29 cellular contexts compared by ENCODE assay signal in genomic region chr20:47940101-47940813, GRCh38.
DNase-seq lines count a peak whose midpoint lies in the region; ATAC-seq, FAIRE-seq and TF ChIP-seq lines count a peak whose summit lies in the region.
"Had no signal": no experiment of that assay in that cellular context is flagged by ENCODE, and none has a peak within 500 bp of the region (broad histone marks: within the 10 kb centered on the region; RNA-seq: fewer than 3 reads in every experiment).

No MANE protein-coding gene starts in this region.

- peak overlapping the region; percentile 36 for H3K27ac Mint-ChIP-seq in neural progenitor cell
- H3K27ac Mint-ChIP-seq: CD14-positive monocyte; CD4-positive, alpha-beta memory T cell; CD4-positive, CD25-positive, alpha-beta regulatory T cell had no signal

- no peaks in the 10 kb centered on the region for H3F3A ChIP-seq in neural progenitor cell (ENCODE audit: low read depth)

- in situ Hi-C loops in HepG2 (cut with HindIII; ENCODE audit: extremely low pct_ligation_motif_present, low pct_unique_long_range_greater_than_20kb), result no loop called here

- no peaks in the 10 kb centered on the region for H3K36me3 Mint-ChIP-seq in neural progenitor cell
- H3K36me3 Mint-ChIP-seq: CD14-positive monocyte; CD4-positive, alpha-beta memory T cell; CD4-positive, CD25-positive, alpha-beta regulatory T cell; CD8-positive, alpha-beta memory T cell had no signal

- H3K36me3 ChIP-seq in HepG2 (replicated peaks in 1 of 2; ENCODE audit: control insufficient read depth in 1 of 2, insufficient read depth in 2 of 2, low read length in 2 of 2), result no peaks in the 10 kb centered on the region
- H3K36me3 ChIP-seq in right lobe of liver, result no peaks in the 10 kb centered on the region
- H3K36me3 ChIP-seq in keratinocyte (ENCODE audit: control insufficient read depth in 2 of 2, extremely low read depth in 1 of 2, insufficient read depth in 2 of 2, low read length in 2 of 2), result no peaks in the 10 kb centered on the region
- H3K36me3 ChIP-seq in neural progenitor cell, result no peaks in the 10 kb centered on the region
- H3K36me3 ChIP-seq: BE2C, BLaER1 had no signal

- H3K79me2 ChIP-seq in HepG2 (ENCODE audit: insufficient read depth, low read length) (no peaks in the 10 kb centered on the region), keratinocyte (ENCODE audit: control insufficient read depth, insufficient read depth, low read length) (no peaks in the 10 kb centered on the region), neural progenitor cell (ENCODE audit: low read depth) (no peaks in the 10 kb centered on the region)

- intact Hi-C loops in HepG2 (cut with micrococcal nuclease; ENCODE audit: unreplicated experiment), result no loop called here
- intact Hi-C loops in right lobe of liver (cut with DNase I), result no loop called here
- intact Hi-C loops in sciatic nerve (cut with DNase I), result no loop called here

- no peak overlapping the region for H3K4me2 ChIP-seq in HepG2 (ENCODE audit: low read depth, low read length)
- no peak overlapping the region for H3K4me2 ChIP-seq in keratinocyte (ENCODE audit: control insufficient read depth, extremely low read depth, insufficient read depth, low read depth, low read length)
- no peak overlapping the region for H3K4me2 ChIP-seq in neural progenitor cell
- H3K4me2 ChIP-seq: BLaER1 had no signal

- H3K4me3 Mint-ChIP-seq in neural progenitor cell, result no peak overlapping the region
- H3K4me3 Mint-ChIP-seq: CD14-positive monocyte; CD4-positive, alpha-beta memory T cell; CD4-positive, CD25-positive, alpha-beta regulatory T cell; CD8-positive, alpha-beta memory T cell had no signal

- no peak for DNase-seq in HepG2 (ENCODE audit: low spot score)
- DNase-seq in right lobe of liver, result no peak
- DNase-seq in keratinocyte (ENCODE audit: low read depth, low spot score), result no peak
- DNase-seq in neural progenitor cell (ENCODE audit: low spot score), result no peak
- no peak for DNase-seq in sciatic nerve (ENCODE audit: low spot score)
- DNase-seq in NCI-H1048 (lab: John Stamatoyannopoulos, UW), result no peak
- DNase-seq: 8988T; ACHN; BE2C; C1 segment of cervical spinal cord; CD4-positive, alpha-beta memory T cell; CD4-positive, CD25-positive, alpha-beta regulatory T cell; CD8-positive, alpha-beta memory T cell; COR-L47; DMS 273 treated with DMSO at 0.1 percent for 48 hours; DMS153; DMS53; DMS79; DND-41; EL; GDM1 had no signal

- TF ChIP-seq POLR2A in HepG2 (IDR thresholded peaks at IDR 0.05; ENCODE audit: insufficient read depth in 1 of 2, low read depth in 2 of 2, low read length in 2 of 2) (no peak), right lobe of liver (IDR thresholded peaks at IDR 0.05) (no peak)

- H3K9me3 ChIP-seq in HepG2 (ENCODE audit: low read length), result no peaks in the 10 kb centered on the region
- H3K9me3 ChIP-seq in right lobe of liver, result no peaks in the 10 kb centered on the region
- H3K9me3 ChIP-seq in keratinocyte (ENCODE audit: control insufficient read depth, low read depth, low read length), result no peaks in the 10 kb centered on the region
- H3K9me3 ChIP-seq in neural progenitor cell (ENCODE audit: low read depth), result no peaks in the 10 kb centered on the region
- H3K9me3 ChIP-seq: BE2C, BLaER1 had no signal

- no peak for TF ChIP-seq CTCF in HepG2 (CRISPR knock-in tag; IDR thresholded peaks at IDR 0.05)
- no peak for TF ChIP-seq CTCF in right lobe of liver (IDR thresholded peaks at IDR 0.05)
- TF ChIP-seq CTCF in keratinocyte (optimal IDR thresholded peaks at IDR 0.05 in 1 of 3, IDR thresholded peaks at IDR 0.05 in 1 of 3, conservative IDR thresholded peaks at IDR 0.05 in 1 of 3; ENCODE audit: extremely low read depth in 1 of 3, insufficient read depth in 2 of 3, low read length in 3 of 3), result no peak
- TF ChIP-seq CTCF in neural progenitor cell (IDR thresholded peaks at IDR 0.05), result no peak

- H3K4me1 ChIP-seq in HepG2 (ENCODE audit: insufficient read depth, low read length), result no peaks in the 10 kb centered on the region
- no peaks in the 10 kb centered on the region for H3K4me1 ChIP-seq in right lobe of liver
- peaks cover 1% of the 10 kb centered on the region for H3K4me1 ChIP-seq in keratinocyte (ENCODE audit: control insufficient read depth, extremely low read depth, insufficient read depth, low read length)
- H3K4me1 ChIP-seq in neural progenitor cell, result peaks cover 6% of the 10 kb centered on the region
- H3K4me1 ChIP-seq: BE2C had no signal

- H3K27ac ChIP-seq in HepG2 (ENCODE audit: extremely low read length, insufficient read depth, low read length) (no peak overlapping the region), right lobe of liver (no peak overlapping the region), keratinocyte (ENCODE audit: control insufficient read depth, insufficient read depth, low read length) (no peak overlapping the region), neural progenitor cell (no peak overlapping the region)
- H3K27ac ChIP-seq: BLaER1 had no signal

- TF ChIP-seq RAD21 in HepG2 (CRISPR knock-in tag; IDR thresholded peaks at IDR 0.05), result no peak

- no peak for FAIRE-seq in HepG2 (lab: Jason Lieb, UNC)
- FAIRE-seq in keratinocyte (lab: Jason Lieb, UNC), result peak; percentile 57
- FAIRE-seq: A204.1, GM12878, GM12892, GM18507, GM19239 had no signal

- POLR2A ChIA-PET in HepG2 (lab: Yijun Ruan, JAX), result no interaction called here

- TF ChIP-seq EP300 in HepG2 (IDR thresholded peaks at IDR 0.05; ENCODE audit: low read depth in 2 of 2, low read length in 2 of 2) (no peak), HepG2 (CRISPR knock-in tag; IDR thresholded peaks at IDR 0.05; ENCODE audit: borderline replicate concordance) (no peak)

- H3K4me3 ChIP-seq in HepG2 (replicated peaks in 1 of 3; ENCODE audit: insufficient read depth in 1 of 3, low read depth in 2 of 3, low read length in 3 of 3), result no peak overlapping the region
- no peak overlapping the region for H3K4me3 ChIP-seq in right lobe of liver
- H3K4me3 ChIP-seq in keratinocyte (ENCODE audit: control insufficient read depth in 2 of 3, extremely low read depth in 1 of 3, insufficient read depth in 2 of 3, low read depth in 1 of 3, low read length in 3 of 3), result no peak overlapping the region
- H3K4me3 ChIP-seq in neural progenitor cell, result no peak overlapping the region
- H3K4me3 ChIP-seq: BLaER1, GM12878 had no signal

- no peaks in the 10 kb centered on the region for H3K9me1 ChIP-seq in keratinocyte (ENCODE audit: control insufficient read depth, extremely low read depth, insufficient read depth, low read length)

- ATAC-seq in HepG2, result no peak
- no peak for ATAC-seq in right lobe of liver
- no peak for ATAC-seq in sciatic nerve
- ATAC-seq in HG03039 (IDR thresholded peaks at IDR 0.05; ENCODE audit: unreplicated experiment), result no peak
- ATAC-seq: GM12878 had no signal

- 47% methylated on average over 8 of the region's 8 CpGs for WGBS in HepG2 (ENCODE audit: low lambda C conversion rate)
- 80% methylated on average over 8 of the region's 8 CpGs for WGBS in right lobe of liver (ENCODE audit: insufficient coverage, low coverage, low lambda C conversion rate, missing lambda C conversion rate)

- peaks cover 34% of the 10 kb centered on the region for H3K4me1 Mint-ChIP-seq in neural progenitor cell
- H3K4me1 Mint-ChIP-seq: CD14-positive monocyte; CD4-positive, alpha-beta memory T cell; CD4-positive, CD25-positive, alpha-beta regulatory T cell; CD8-positive, alpha-beta memory T cell had no signal

- peaks cover 48% of the 10 kb centered on the region for H3K27me3 Mint-ChIP-seq in neural progenitor cell (ENCODE audit: insufficient read depth, low read depth)

- H2AFZ ChIP-seq in HepG2 (ENCODE audit: low read length), result no peak overlapping the region
- no peak overlapping the region for H2AFZ ChIP-seq in keratinocyte (ENCODE audit: control insufficient read depth, low read length)
- H2AFZ ChIP-seq in neural progenitor cell (replicated peaks), result no peak overlapping the region

- dilution Hi-C loops in keratinocyte (cut with MboI; ENCODE audit: extremely low pct_ligation_motif_present, low sequenced_read_pairs), result no loop called here

- no peaks in the 10 kb centered on the region for H3K9me3 Mint-ChIP-seq in neural progenitor cell
- H3K9me3 Mint-ChIP-seq: CD14-positive monocyte; CD4-positive, CD25-positive, alpha-beta regulatory T cell; CD8-positive, alpha-beta memory T cell had no signal

- CTCF ChIA-PET in HepG2 (lab: Yijun Ruan, JAX; ENCODE audit: low intra/inter-chr PET ratio, low total read pairs), result no interaction called here

- H3K9ac ChIP-seq in HepG2 (ENCODE audit: insufficient read depth, low read depth, low read length) (no peak overlapping the region), keratinocyte (ENCODE audit: control insufficient read depth, extremely low read depth, insufficient read depth, low read length) (no peak overlapping the region), neural progenitor cell (no peak overlapping the region)
- H3K9ac ChIP-seq: BLaER1 had no signal

- no peaks in the 10 kb centered on the region for H4K20me1 ChIP-seq in HepG2 (ENCODE audit: insufficient read depth, low read length)
- H4K20me1 ChIP-seq in keratinocyte (ENCODE audit: control insufficient read depth, extremely low read depth, insufficient read depth, low read length), result no peaks in the 10 kb centered on the region
- no peaks in the 10 kb centered on the region for H4K20me1 ChIP-seq in neural progenitor cell (ENCODE audit: low read depth)
- H4K20me1 ChIP-seq: BLaER1 had no signal

- no TSS peak for BruUV-seq in HepG2 (replicated peaks; lab: Mats Ljungman, UMichigan)

- H3K27me3 ChIP-seq in HepG2 (ENCODE audit: control insufficient read depth in 1 of 2, insufficient read depth in 2 of 2, low read length in 2 of 2), result peaks cover 5 to 26% of the 10 kb centered on the region in 2 experiments; a peak in 4 of 5 replicates
- no peaks in the 10 kb centered on the region for H3K27me3 ChIP-seq in right lobe of liver
- H3K27me3 ChIP-seq in keratinocyte (ENCODE audit: control insufficient read depth, extremely low read depth, insufficient read depth, low read length), result no peaks in the 10 kb centered on the region
- no peaks in the 10 kb centered on the region for H3K27me3 ChIP-seq in neural progenitor cell
- H3K27me3 ChIP-seq: BE2C, BLaER1 had no signal

TF ChIP-seq in HepG2, 621 proteins besides CTCF, POLR2A, EP300 and RAD21 (continues in another document):
- TF ChIP-seq RAD51 (IDR thresholded peaks at IDR 0.05; ENCODE audit: borderline replicate concordance), result peak; percentile 69; the same call in 1 of the 2 replicates
